ENCODE assay signal across 8 cellular contexts in genomic region chr4:140637836-140638235, GRCh38.
A peak's percentile ranks its signal among the peaks of the same experiment; 100 is the strongest.
DNase-seq lines count a peak whose midpoint lies in the region; ATAC-seq and TF ChIP-seq lines count a peak whose summit lies in the region.

No MANE protein-coding gene starts in this region.

- no peak overlapping the region for H3K4me3 Mint-ChIP-seq in activated T-helper 2 cell treated with anti-CD3 and anti-CD28 coated beads, Interferon-gamma antibody, Interleukin-2, Interleukin-4, amounts not matched to agents 10 μg/mL and 5 μg/mL and 100 μg/mL, durations not matched to agents 14 hours and 24 hours and 36 hours (ENCODE audit: low read depth)

- H3K9me3 Mint-ChIP-seq in activated T-helper 2 cell treated with anti-CD3 and anti-CD28 coated beads, Interferon-gamma antibody, Interleukin-2, Interleukin-4, amounts not matched to agents 10 μg/mL and 5 μg/mL and 100 μg/mL, durations not matched to agents 14 hours and 24 hours and 36 hours = no peaks in the 10 kb centered on the region

- DNase-seq in AG04450 (ENCODE audit: low read depth, low spot score) = no peak
- no peak for DNase-seq in GM06990 (ENCODE audit: extremely low read depth, insufficient read length)
- peak; percentile 3 for DNase-seq in NCI-H2081 treated with DMSO at 0.1 percent for 48 hours (lab: John Stamatoyannopoulos, UW)
- peak; percentile 19 for DNase-seq in activated T-helper 2 cell treated with anti-CD3 and anti-CD28 coated beads, Interferon-gamma antibody, Interleukin-2, Interleukin-4, amounts not matched to agents 10 μg/mL and 5 μg/mL and 100 μg/mL, durations not matched to agents 14 hours and 24 hours and 36 hours (ENCODE audit: low spot score)
- DNase-seq in kidney epithelial cell (ENCODE audit: low read depth) = no peak
- DNase-seq in ascending aorta (ENCODE audit: low spot score in 2 of 2) = no peak
- DNase-seq in omental fat pad (ENCODE audit: low spot score) = no peak

- no peak overlapping the region for H3K27ac Mint-ChIP-seq in activated T-helper 2 cell treated with anti-CD3 and anti-CD28 coated beads, Interferon-gamma antibody, Interleukin-2, Interleukin-4, amounts not matched to agents 10 μg/mL and 5 μg/mL and 100 μg/mL, durations not matched to agents 14 hours and 24 hours and 36 hours

- H3K9me3 ChIP-seq in AG04450 (ENCODE audit: control insufficient read depth, insufficient read depth, low read length) (no peaks in the 10 kb centered on the region; the same call in 1 of the 2 replicates), HEK293 (ENCODE audit: control insufficient read depth, insufficient read depth, low read depth, low read length) (no peaks in the 10 kb centered on the region), ascending aorta (no peaks in the 10 kb centered on the region)

- intact Hi-C loops in activated T-helper 2 cell treated with anti-CD3 and anti-CD28 coated beads, Interferon-gamma antibody, Interleukin-2, Interleukin-4, amounts not matched to agents 10 μg/mL and 5 μg/mL and 100 μg/mL, durations not matched to agents 14 hours and 24 hours and 36 hours (cut with micrococcal nuclease) = loop anchor here (1.0 to 10.0 kb wide), 2 partner anchors 217 to 278 kb away; no protein-coding TSS in a partner anchor
- intact Hi-C loops in ascending aorta (cut with DNase I) = no loop called here

- no peak for ATAC-seq in omental fat pad (ENCODE audit: low FRiP score)

- no peaks in the 10 kb centered on the region; the same call in 1 of the 2 replicates for H3K36me3 ChIP-seq in GM06990 (ENCODE audit: control insufficient read depth, insufficient read depth, low read length)
- peaks cover 4 to 58% of the 10 kb centered on the region in 2 experiments; a peak in 2 of 3 replicates for H3K36me3 ChIP-seq in HEK293 (ENCODE audit: control insufficient read depth in 2 of 2, insufficient read depth in 1 of 2, low read length in 2 of 2)
- H3K36me3 ChIP-seq in kidney epithelial cell (ENCODE audit: control insufficient read depth, insufficient read depth, low read length) = no peaks in the 10 kb centered on the region
- H3K36me3 ChIP-seq in ascending aorta = peaks cover 4 to 25% of the 10 kb centered on the region in 2 donors

- H3K27me3 Mint-ChIP-seq in activated T-helper 2 cell treated with anti-CD3 and anti-CD28 coated beads, Interferon-gamma antibody, Interleukin-2, Interleukin-4, amounts not matched to agents 10 μg/mL and 5 μg/mL and 100 μg/mL, durations not matched to agents 14 hours and 24 hours and 36 hours (ENCODE audit: low read depth) = peaks cover 9% of the 10 kb centered on the region

- TF ChIP-seq CTCF in AG04450 (IDR thresholded peaks at IDR 0.05; ENCODE audit: low read depth, low read length) (peak; percentile 41), GM06990 (IDR thresholded peaks at IDR 0.05; ENCODE audit: insufficient read depth, low read length, poor library complexity, severe bottlenecking) (peak; percentile 66), HEK293 (tag by site-specific recombination; IDR thresholded peaks at IDR 0.05) (no peak), kidney epithelial cell (IDR thresholded peaks at IDR 0.05; ENCODE audit: insufficient read depth, low read length, poor library complexity, severe bottlenecking) (peak; percentile 34), ascending aorta (IDR thresholded peaks at IDR 0.05) (no peak), omental fat pad (IDR thresholded peaks at IDR 0.05) (no peak)

- POLR2A ChIA-PET in AG04450 (lab: Yijun Ruan, JAX) = no interaction called here
- POLR2A ChIA-PET in HEK293 (lab: Yijun Ruan, JAX) = interaction anchor here (0.7 kb wide), 1 partner anchor 201 kb away, joined by 3 read pairs; no protein-coding TSS in a partner anchor

- no peaks in the 10 kb centered on the region for H3K36me3 Mint-ChIP-seq in activated T-helper 2 cell treated with anti-CD3 and anti-CD28 coated beads, Interferon-gamma antibody, Interleukin-2, Interleukin-4, amounts not matched to agents 10 μg/mL and 5 μg/mL and 100 μg/mL, durations not matched to agents 14 hours and 24 hours and 36 hours (ENCODE audit: low read depth)

- no peak overlapping the region for H3K27ac ChIP-seq in AG04450 (ENCODE audit: low read depth, low read length)
- no peak overlapping the region for H3K27ac ChIP-seq in HEK293 (ENCODE audit: extremely low read depth, low read depth, low read length)
- no peak overlapping the region for H3K27ac ChIP-seq in ascending aorta

- CTCF ChIA-PET in AG04450 (lab: Charles Lee) (no interaction called here), HEK293 (lab: Yijun Ruan, JAX) (interaction anchor here (0.6 to 1.2 kb wide), 2 partner anchors 278 to 983 kb away, joined by 3 to 7 read pairs; no protein-coding TSS in a partner anchor)

- H3K27me3 ChIP-seq in AG04450 (ENCODE audit: control insufficient read depth, insufficient read depth, low read length) = no peaks in the 10 kb centered on the region
- H3K27me3 ChIP-seq in GM06990 (replicated peaks; ENCODE audit: control insufficient read depth, insufficient read depth, low read length) = no peaks in the 10 kb centered on the region
- no peaks in the 10 kb centered on the region for H3K27me3 ChIP-seq in kidney epithelial cell (ENCODE audit: control insufficient read depth, insufficient read depth, low read length)
- H3K27me3 ChIP-seq in ascending aorta = no peaks in the 10 kb centered on the region

- H3K4me1 Mint-ChIP-seq in activated T-helper 2 cell treated with anti-CD3 and anti-CD28 coated beads, Interferon-gamma antibody, Interleukin-2, Interleukin-4, amounts not matched to agents 10 μg/mL and 5 μg/mL and 100 μg/mL, durations not matched to agents 14 hours and 24 hours and 36 hours (ENCODE audit: low read depth) = no peaks in the 10 kb centered on the region

- no peak overlapping the region for H3K4me3 ChIP-seq in AG04450 (ENCODE audit: low read depth, low read length)
- H3K4me3 ChIP-seq in GM06990 (replicated peaks; ENCODE audit: low read depth, low read length) = no peak overlapping the region
- H3K4me3 ChIP-seq in HEK293 (ENCODE audit: low read depth, low read length) = no peak overlapping the region
- no peak overlapping the region for H3K4me3 ChIP-seq in kidney epithelial cell (ENCODE audit: low read depth, low read length)
- H3K4me3 ChIP-seq in ascending aorta = no peak overlapping the region

- no peaks in the 10 kb centered on the region for H3K4me1 ChIP-seq in HEK293 (ENCODE audit: control insufficient read depth, insufficient read depth, low read length)
- H3K4me1 ChIP-seq in ascending aorta = no peaks in the 10 kb centered on the region

TF ChIP-seq in HEK293, 187 proteins besides CTCF, POLR2A, EP300 and RAD21:
- TF ChIP-seq SCRT2 (tag by site-specific recombination; IDR thresholded peaks at IDR 0.05) = 0 out of 2 replicates have a peak, but pooled peaks have one; percentile 1
- TF ChIP-seq PBX3 (CRISPR knock-in tag; IDR thresholded peaks at IDR 0.05) = no peak
- peak; percentile 26; the same call in 1 of the 2 replicates for TF ChIP-seq ZNF654 (tag by site-specific recombination; IDR thresholded peaks at IDR 0.05; ENCODE audit: low read depth)
- no peak for TF ChIP-seq ZNF280D (tag by site-specific recombination; IDR thresholded peaks at IDR 0.05)

Comparison
In these comparisons a context has a peak if more than half of its experiments do, and no peak if none do; other contexts are left out.
1. DNase-seq: peak in NCI-H2081 treated with DMSO at 0.1 percent for 48 hours (single experiment) and activated T-helper 2 cell treated with anti-CD3 and anti-CD28 coated beads, Interferon-gamma antibody, Interleukin-2, Interleukin-4, amounts not matched to agents 10 μg/mL and 5 μg/mL and 100 μg/mL, durations not matched to agents 14 hours and 24 hours and 36 hours (single experiment); none in AG04450 (single experiment), GM06990 (single experiment), kidney epithelial cell (single experiment), ascending aorta (0 of 2) and omental fat pad (single experiment).
2. CTCF ChIP-seq: peak in AG04450 (single experiment), GM06990 (single experiment) and kidney epithelial cell (single experiment); none in HEK293 (single experiment), ascending aorta (0 of 3) and omental fat pad (0 of 3).